Comparison of ENCODE assay signal across 13 cellular contexts in genomic region chr5:122967625-122968024, GRCh38.
DNase-seq lines count a peak whose midpoint lies in the region; ATAC-seq and TF ChIP-seq lines count a peak whose summit lies in the region.
"Had no signal": no experiment of that assay in that cellular context is flagged by ENCODE, and none has a peak within 500 bp of the region (broad histone marks: within the 10 kb centered on the region; RNA-seq: fewer than 3 reads in every experiment).

No MANE protein-coding gene starts in this region.

- POLR2A ChIA-PET in MCF 10A (lab: Yijun Ruan, JAX): no interaction called here

- H3K9me3 Mint-ChIP-seq in MCF 10A (ENCODE audit: unreplicated experiment): no peaks in the 10 kb centered on the region
- H3K9me3 Mint-ChIP-seq: type B pancreatic cell had no signal

- peak; percentile 95 for ATAC-seq in GM18870 (IDR thresholded peaks at IDR 0.05; ENCODE audit: unreplicated experiment)
- peak; percentile 91 for ATAC-seq in GM21529 (IDR thresholded peaks at IDR 0.05; ENCODE audit: unreplicated experiment)
- ATAC-seq in HG03139 (IDR thresholded peaks at IDR 0.05; ENCODE audit: unreplicated experiment): peak; percentile 89
- ATAC-seq: foreskin keratinocyte had no signal

- H3K36me3 Mint-ChIP-seq in MCF 10A (ENCODE audit: insufficient read depth, unreplicated experiment): peaks cover 36% of the 10 kb centered on the region

- H3K4me1 Mint-ChIP-seq in MCF 10A (ENCODE audit: insufficient read depth, unreplicated experiment): peaks cover under 1% of the 10 kb centered on the region
- H3K4me1 Mint-ChIP-seq: CD4-positive, alpha-beta memory T cell had no signal

- intact Hi-C loops in MCF 10A (cut with micrococcal nuclease): no loop called here

- BruUV-seq in MCF 10A (replicated peaks; lab: Mats Ljungman, UMichigan): no TSS peak

- H3K4me3 Mint-ChIP-seq in MCF 10A (ENCODE audit: unreplicated experiment): no peak overlapping the region
- H3K4me3 Mint-ChIP-seq: CD4-positive, alpha-beta memory T cell; type B pancreatic cell had no signal

- no peak overlapping the region for H3K27ac Mint-ChIP-seq in MCF 10A (ENCODE audit: low read depth, unreplicated experiment)
- H3K27ac Mint-ChIP-seq: CD4-positive, alpha-beta memory T cell; type B pancreatic cell had no signal

- CTCF ChIA-PET in MCF 10A (lab: Yijun Ruan, JAX): interaction anchor here (0.9 to 1.0 kb wide), 2 partner anchors 11 to 25 kb away, joined by 3 to 4 read pairs; no protein-coding TSS in a partner anchor

- DNase-seq in kidney tubule cell (ENCODE audit: low spot score): peak; percentile 81
- DNase-seq in foreskin melanocyte: no peak
- DNase-seq in MCF 10A (ENCODE audit: unreplicated experiment): no peak
- no peak for DNase-seq in dedifferentiated amniotic fluid mesenchymal stem cell (ENCODE audit: extremely low spot score)
- DNase-seq in T-helper 2 cell: no peak
- DNase-seq: activated naive CD4-positive, alpha-beta T cell treated with Interleukin-2 at 50 U/mL for 16 hours; CD4-positive, alpha-beta memory T cell; foreskin keratinocyte; NCI-H2029 treated with DMSO at 0.1 percent for 48 hours had no signal

- H3K27me3 Mint-ChIP-seq in MCF 10A (ENCODE audit: insufficient read depth, unreplicated experiment): no peaks in the 10 kb centered on the region
- H3K27me3 Mint-ChIP-seq: CD4-positive, alpha-beta memory T cell; type B pancreatic cell had no signal

- no peak for TF ChIP-seq CTCF in MCF 10A (IDR thresholded peaks at IDR 0.05; ENCODE audit: unreplicated experiment)
